In the genomic region with DNA sequence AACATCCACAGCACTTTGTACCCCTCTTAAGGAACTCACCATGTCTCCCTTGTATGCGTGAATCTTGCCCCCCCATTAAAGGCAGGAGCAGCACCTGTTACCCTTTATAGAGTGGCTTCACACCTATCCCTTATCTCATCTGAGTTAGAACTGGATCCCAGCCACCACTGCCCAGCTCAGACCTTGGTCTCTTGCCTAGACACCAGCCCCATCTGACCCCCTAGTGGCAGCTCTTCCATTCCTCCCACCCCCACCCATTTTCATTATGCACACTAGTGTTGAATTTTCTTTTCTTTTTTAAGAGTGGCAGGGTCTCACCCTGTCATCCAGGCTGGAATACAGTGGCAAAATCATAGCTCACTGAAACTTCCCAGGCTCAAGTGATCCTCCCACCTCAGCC, we compare ENCODE assay signal across 14 cellular contexts. TPM values are rescaled to one million over a fixed set of nuclear protein-coding genes. Genes with fewer than 3 reads are reported as not detected.
"Had no signal": no experiment of that assay in that cellular context is flagged by ENCODE, and none has a peak within 500 bp of the region (broad histone marks: within the 10 kb centered on the region; RNA-seq: fewer than 3 reads in every experiment).

No MANE protein-coding gene starts in this region.

- H3K4me3 Mint-ChIP-seq: activated CD4-positive, alpha-beta T cell treated with anti-CD3 and anti-CD28 coated beads for 36 hours; activated CD8-positive, alpha-beta T cell treated with anti-CD3 and anti-CD28 coated beads for 36 hours; activated naive CD4-positive, alpha-beta T cell treated with anti-CD3 and anti-CD28 coated beads for 36 hours; activated T-helper 1 cell treated with anti-CD3 and anti-CD28 coated beads, Interleukin-12 subunit alpha, Interleukin-12 subunit beta, Interleukin-2, Interleukin-4 antibody, amounts not matched to agents 30 ng/mL and 10 ng/mL and 1 ng/mL, durations not matched to agents 14 hours and 24 hours and 36 hours; mesothelial cell of epicardium had no signal

- H3K27me3 ChIP-seq: right atrium auricular region, thyroid gland had no signal

- H3K27ac ChIP-seq: lower lobe of right lung, right atrium auricular region, thyroid gland, WERI-Rb-1 had no signal

- H3K9me3 Mint-ChIP-seq: activated CD8-positive, alpha-beta T cell treated with anti-CD3 and anti-CD28 coated beads for 36 hours; activated naive CD4-positive, alpha-beta T cell treated with anti-CD3 and anti-CD28 coated beads for 36 hours; activated T-helper 1 cell treated with anti-CD3 and anti-CD28 coated beads, Interleukin-12 subunit alpha, Interleukin-12 subunit beta, Interleukin-2, Interleukin-4 antibody, amounts not matched to agents 30 ng/mL and 10 ng/mL and 1 ng/mL, durations not matched to agents 14 hours and 24 hours and 36 hours; mesothelial cell of epicardium had no signal

- H3K36me3 ChIP-seq: right atrium auricular region, thyroid gland, WERI-Rb-1 had no signal

- DNase-seq: activated CD4-positive, alpha-beta T cell treated with anti-CD3 and anti-CD28 coated beads for 36 hours; activated CD8-positive, alpha-beta T cell treated with anti-CD3 and anti-CD28 coated beads for 36 hours; activated naive CD4-positive, alpha-beta T cell treated with anti-CD3 and anti-CD28 coated beads for 36 hours; cortex of kidney; lower lobe of right lung; small intestine; thyroid gland; WERI-Rb-1 had no signal

- ATAC-seq: activated CD4-positive, alpha-beta T cell treated with anti-CD3 and anti-CD28 coated beads for 36 hours; activated CD8-positive, alpha-beta T cell treated with anti-CD3 and anti-CD28 coated beads for 36 hours; esophagus mucosa; lower lobe of right lung had no signal

- H3K27ac Mint-ChIP-seq: activated CD4-positive, alpha-beta T cell treated with anti-CD3 and anti-CD28 coated beads for 36 hours; activated CD8-positive, alpha-beta T cell treated with anti-CD3 and anti-CD28 coated beads for 36 hours; activated naive CD4-positive, alpha-beta T cell treated with anti-CD3 and anti-CD28 coated beads for 36 hours; activated T-helper 1 cell treated with anti-CD3 and anti-CD28 coated beads, Interleukin-12 subunit alpha, Interleukin-12 subunit beta, Interleukin-2, Interleukin-4 antibody, amounts not matched to agents 30 ng/mL and 10 ng/mL and 1 ng/mL, durations not matched to agents 14 hours and 24 hours and 36 hours; mesothelial cell of epicardium had no signal

- H3K9me3 ChIP-seq: lower lobe of right lung, right atrium auricular region, thyroid gland had no signal

- H3K27me3 Mint-ChIP-seq: activated CD4-positive, alpha-beta T cell treated with anti-CD3 and anti-CD28 coated beads for 36 hours; activated CD8-positive, alpha-beta T cell treated with anti-CD3 and anti-CD28 coated beads for 36 hours had no signal

- H3K4me3 ChIP-seq: lower lobe of right lung, right atrium auricular region, thyroid gland had no signal

RNA-seq across cellular contexts. Expression of a gene that starts 24.8 kb away (rescaled TPM):
- total RNA-seq: activated CD4-positive, alpha-beta T cell treated with anti-CD3 and anti-CD28 coated beads for 36 hours; activated CD8-positive, alpha-beta T cell treated with anti-CD3 and anti-CD28 coated beads for 36 hours; activated naive CD4-positive, alpha-beta T cell treated with anti-CD3 and anti-CD28 coated beads for 36 hours; activated T-helper 1 cell treated with anti-CD3 and anti-CD28 coated beads, Interleukin-12 subunit alpha, Interleukin-12 subunit beta, Interleukin-2, Interleukin-4 antibody, amounts not matched to agents 30 ng/mL and 10 ng/mL and 1 ng/mL, durations not matched to agents 14 hours and 24 hours and 36 hours; cardiac septum; esophagus mucosa; glomerular endothelial cell; right atrium auricular region; thyroid gland had no signal

RNA-seq across cellular contexts. Expression of a gene that starts 33.9 kb away (rescaled TPM):
- total RNA-seq: cardiac septum, glomerular endothelial cell had no signal
